In genomic region chr9:68551191-68551590, GRCh38 we compare ENCODE assay signal across 26 cellular contexts. TPM values are rescaled to one million over a fixed set of nuclear protein-coding genes. Genes with fewer than 3 reads are reported as not detected.
DNase-seq lines count a peak whose midpoint lies in the region; ATAC-seq and TF ChIP-seq lines count a peak whose summit lies in the region.
"Had no signal": no experiment of that assay in that cellular context is flagged by ENCODE, and none has a peak within 500 bp of the region (broad histone marks: within the 10 kb centered on the region; RNA-seq: fewer than 3 reads in every experiment).

No MANE protein-coding gene starts in this region.

- H3K4me3 ChIP-seq in rectal smooth muscle tissue (ENCODE audit: low read length), result no peak overlapping the region
- H3K4me3 ChIP-seq: dorsolateral prefrontal cortex, skin epidermis, thyroid gland had no signal

- ATAC-seq in GM18868 (IDR thresholded peaks at IDR 0.05; ENCODE audit: unreplicated experiment) (peak; percentile 41), esophagus mucosa (peak; percentile 29)
- ATAC-seq: activated CD8-positive, alpha-beta memory T cell treated with anti-CD3 and anti-CD28 coated beads, Interleukin-2, amount 10 ng/mL, durations not matched to agents 7 days and 5 days had no signal

- no peaks in the 10 kb centered on the region for H3K4me1 Mint-ChIP-seq in Calu3 (ENCODE audit: low read depth, unreplicated experiment)

- peaks cover 30% of the 10 kb centered on the region for H3K4me1 ChIP-seq in rectal smooth muscle tissue (ENCODE audit: control insufficient read depth, insufficient read depth, low read length)

- no peaks in the 10 kb centered on the region for H3K9me3 Mint-ChIP-seq in Calu3 (ENCODE audit: low read depth, unreplicated experiment)
- H3K9me3 Mint-ChIP-seq: activated CD4-positive, alpha-beta T cell treated with anti-CD3 and anti-CD28 coated beads, Interleukin-2, amount 10 ng/mL, durations not matched to agents 24 days and 14 days had no signal

- H3K27ac ChIP-seq in rectal smooth muscle tissue (ENCODE audit: low read depth, low read length), result peak overlapping the region; percentile 83
- H3K27ac ChIP-seq: dorsolateral prefrontal cortex, skin epidermis, thyroid gland had no signal

- DNase-seq in Calu3 (peak; percentile 9), NCI-H1048 (lab: John Stamatoyannopoulos, UW) (no peak), mucosa of gallbladder (ENCODE audit: low spot score) (no peak), HT-29 (ENCODE audit: low spot score) (no peak)
- DNase-seq: activated CD4-positive, alpha-beta T cell treated with anti-CD3 and anti-CD28 coated beads, Interleukin-2, amount 10 ng/mL, durations not matched to agents 24 days and 14 days; activated CD8-positive, alpha-beta memory T cell treated with anti-CD3 and anti-CD28 coated beads, Interleukin-2, amount 10 ng/mL, durations not matched to agents 7 days and 5 days; AML-193; dorsolateral prefrontal cortex; foreskin melanocyte; HCEC 1CT; Kasumi-1; kidney glomerular epithelial cell; NCI-H1436; NCI-H2171 treated with DMSO at 0.1 percent for 48 hours; NCI-H748 treated with DMSO at 0.1 percent for 48 hours; SHP77 treated with DMSO at 0.1 percent for 48 hours; stimulated activated naive CD4-positive, alpha-beta T cell; thyroid gland had no signal

- TF ChIP-seq CTCF in Calu3 (IDR thresholded peaks at IDR 0.05; ENCODE audit: unreplicated experiment), result no peak

- CTCF ChIA-PET in Calu3 (lab: Charles Lee), result interaction anchor here (1.4 kb wide), 1 partner anchor 15 kb away, joined by 3 read pairs; no protein-coding TSS in a partner anchor

- no peak overlapping the region for H3K4me3 Mint-ChIP-seq in Calu3 (ENCODE audit: low read depth, unreplicated experiment)
- H3K4me3 Mint-ChIP-seq: activated CD4-positive, alpha-beta T cell treated with anti-CD3 and anti-CD28 coated beads, Interleukin-2, amount 10 ng/mL, durations not matched to agents 24 days and 14 days; activated CD8-positive, alpha-beta memory T cell treated with anti-CD3 and anti-CD28 coated beads, Interleukin-2, amount 10 ng/mL, durations not matched to agents 7 days and 5 days had no signal

- H3K9ac ChIP-seq in rectal smooth muscle tissue (ENCODE audit: low read length), result no peak overlapping the region

- no peaks in the 10 kb centered on the region for H3K36me3 ChIP-seq in rectal smooth muscle tissue (ENCODE audit: control insufficient read depth, insufficient read depth, low read length)
- H3K36me3 ChIP-seq: thyroid gland had no signal

- no TSS peak for BruUV-seq in Calu3 (replicated peaks; lab: Mats Ljungman, UMichigan)

- peak overlapping the region; percentile 34 for H3K27ac Mint-ChIP-seq in Calu3 (ENCODE audit: unreplicated experiment)
- H3K27ac Mint-ChIP-seq: activated CD4-positive, alpha-beta T cell treated with anti-CD3 and anti-CD28 coated beads, Interleukin-2, amount 10 ng/mL, durations not matched to agents 24 days and 14 days; activated CD8-positive, alpha-beta memory T cell treated with anti-CD3 and anti-CD28 coated beads, Interleukin-2, amount 10 ng/mL, durations not matched to agents 7 days and 5 days; progenitor cell of endocrine pancreas had no signal

- intact Hi-C loops in Calu3 (cut with micrococcal nuclease; ENCODE audit: unreplicated experiment), result no loop called here

- H3K27me3 ChIP-seq in rectal smooth muscle tissue (ENCODE audit: control insufficient read depth, insufficient read depth, low read length), result no peaks in the 10 kb centered on the region
- H3K27me3 ChIP-seq: thyroid gland had no signal

- H3K27me3 Mint-ChIP-seq in Calu3 (ENCODE audit: unreplicated experiment), result peaks cover 1% of the 10 kb centered on the region

- no peaks in the 10 kb centered on the region for H3K36me3 Mint-ChIP-seq in Calu3 (ENCODE audit: insufficient read depth, unreplicated experiment)
- H3K36me3 Mint-ChIP-seq: activated CD8-positive, alpha-beta memory T cell treated with anti-CD3 and anti-CD28 coated beads, Interleukin-2, amount 10 ng/mL, durations not matched to agents 7 days and 5 days had no signal

RNA-seq across cellular contexts. Expression of gene TMEM252, which starts 10.5 kb away (rescaled TPM):
- total RNA-seq in Calu3 (2022) (not detected in 2 replicates), esophagus mucosa (not detected), mucosa of gallbladder (not detected)
- total RNA-seq in HT-29 (2014; rRNA removed; shearing (Covaris generic)), result 0.15 and 0.26 TPM in 2 replicates
- total RNA-seq: activated CD4-positive, alpha-beta T cell treated with anti-CD3 and anti-CD28 coated beads, Interleukin-2, amount 10 ng/mL, durations not matched to agents 24 days and 14 days; activated CD8-positive, alpha-beta memory T cell treated with anti-CD3 and anti-CD28 coated beads, Interleukin-2, amount 10 ng/mL, durations not matched to agents 7 days and 5 days; epithelial cell of proximal tubule; mesenteric fat pad; progenitor cell of endocrine pancreas; T-helper 1 cell treated with Interleukin-12 subunit alpha and Interleukin-12 subunit beta and Interleukin-4 antibody, amounts not matched to agents 30 ng/mL and 1 ng/mL, for 36 hours; thyroid gland had no signal
